ENCODE assay signal across 8 cellular contexts in genomic region chr1:157138220-157139124, GRCh38. TPM values are rescaled to one million over a fixed set of nuclear protein-coding genes. Genes with fewer than 3 reads are reported as not detected.
DNase-seq lines count a peak whose midpoint lies in the region; ATAC-seq and TF ChIP-seq lines count a peak whose summit lies in the region.

Gene ETV3 (minus strand): TSS chr1:157138395. CDS start chr1:157136352, 2,043 bp downstream.

- peak within 1 kb of the TSS; percentile 93 to 100 for H3K9ac ChIP-seq in colonic mucosa (ENCODE audit: low read depth in 2 of 2, low read length in 2 of 2)

- no peak for TF ChIP-seq CTCF in colonic mucosa (IDR thresholded peaks at IDR 0.05)

- intact Hi-C loops in colonic mucosa (cut with DNase I), result no loop called here

- no peaks in the 10 kb centered on the region for H3K27me3 ChIP-seq in colonic mucosa

- peak within 1 kb of the TSS; percentile 96 for H3K27ac ChIP-seq in colonic mucosa

- DNase-seq in AG20443 (ENCODE audit: low spot score), result peak; percentile 95
- peak; percentile 90 for DNase-seq in NCI-H510A treated with DMSO at 0.1 percent for 48 hours (lab: John Stamatoyannopoulos, UW)
- peak; percentile 91 for DNase-seq in activated CD4-positive, alpha-beta T cell treated with anti-CD3 and anti-CD28 coated beads for 48 hours
- peak; percentile 95 for DNase-seq in colonic mucosa
- DNase-seq in left kidney (ENCODE audit: low read depth, low spot score), result peak; percentile 98
- DNase-seq in stimulated activated CD4-positive, alpha-beta T cell treated with anti-CD3 and anti-CD28 coated beads, Interleukin-1b, Interleukin-23, amount 100 ng/mL, for 48 hours, result peak; percentile 91

- H3K4me3 ChIP-seq in colonic mucosa, result peak within 1 kb of the TSS; percentile 78

- H3K4me1 ChIP-seq in colonic mucosa, result peaks cover 7% of the 10 kb centered on the region

- H3K9me3 ChIP-seq in colonic mucosa, result no peaks in the 10 kb centered on the region

- ATAC-seq in GM19043 (IDR thresholded peaks at IDR 0.05; ENCODE audit: low read depth, unreplicated experiment) (peak; percentile 87), HG03354 (IDR thresholded peaks at IDR 0.05; ENCODE audit: poor library complexity, severe bottlenecking, unreplicated experiment) (peak; percentile 91)

- peaks cover 18% of the 10 kb centered on the region for H3K36me3 ChIP-seq in colonic mucosa

RNA-seq across cellular contexts. Expression of gene ETV3, which starts in this region (rescaled TPM):
- 10 to 100 TPM; 20.7 to 38.7 TPM for total RNA-seq in colonic mucosa

Comparison
In these comparisons a context has a peak if more than half of its experiments do, and no peak if none do; other contexts are left out.
1. Peak in every context shown above with its lines: DNase-seq, ATAC-seq, H3K4me3 ChIP-seq and H3K27ac ChIP-seq.